ENCODE assay signal across 18 cellular contexts in genomic region chr2:171406044-171406443, GRCh38. TPM values are rescaled to one million over a fixed set of nuclear protein-coding genes. Genes with fewer than 3 reads are reported as not detected.
DNase-seq lines count a peak whose midpoint lies in the region; ATAC-seq, FAIRE-seq and TF ChIP-seq lines count a peak whose summit lies in the region.
"Had no signal": no experiment of that assay in that cellular context is flagged by ENCODE, and none has a peak within 500 bp of the region (broad histone marks: within the 10 kb centered on the region; RNA-seq: fewer than 3 reads in every experiment).

No MANE protein-coding gene starts in this region.

- in situ Hi-C loops in GM12878 (cut with MboI) = no loop called here

- SMC1A ChIA-PET in GM12878 (lab: Charles Lee; ENCODE audit: uncharacterized antibody, unreplicated experiment) = interaction anchor here (0.7 to 8.3 kb wide), 14 partner anchors 10 to 356 kb away, joined by 3 to 273 read pairs (median 10); no protein-coding TSS in a partner anchor

- DNase-seq in GM12878 (ENCODE audit: low read depth, low spot score) = no peak
- DNase-seq in activated T-cell treated with anti-CD3 and anti-CD28 coated beads, Interleukin-2, amount 50 U/mL, for 24 hours = no peak
- no peak for DNase-seq in NCI-H82 treated with DMSO at 0.1 percent for 48 hours (lab: John Stamatoyannopoulos, UW; ENCODE audit: unreplicated experiment)
- no peak for DNase-seq in effector memory CD4-positive, alpha-beta T cell
- DNase-seq in T-helper 2 cell treated with Interferon-gamma antibody and Interleukin-4, amounts not matched to agents 5 μg/mL and 100 μg/mL, for 36 hours (ENCODE audit: low spot score) = no peak
- DNase-seq: GDM1, NCI-H2107, Peyer's patch, psoas muscle, testis had no signal

- ATAC-seq in GM18867 (IDR thresholded peaks at IDR 0.05; ENCODE audit: unreplicated experiment) = peak; percentile 39
- ATAC-seq in GM21576 (IDR thresholded peaks at IDR 0.05; ENCODE audit: unreplicated experiment) = peak; percentile 57
- ATAC-seq in HG03159 (IDR thresholded peaks at IDR 0.05; ENCODE audit: unreplicated experiment) = peak; percentile 62
- ATAC-seq in GM12878 = peak; percentile 70
- ATAC-seq: psoas muscle had no signal

- no peak; the same call in 1 of the 2 replicates for TF ChIP-seq POLR2A in GM12878 (IDR thresholded peaks at IDR 0.05; ENCODE audit: low read depth, low read length)

- H3K79me2 ChIP-seq in GM12878 (ENCODE audit: control insufficient read depth, insufficient read depth, low read length) = peaks cover 72% of the 10 kb centered on the region

- H3K9me3 Mint-ChIP-seq in activated T-cell treated with anti-CD3 and anti-CD28 coated beads, Interleukin-2, amount 50 U/mL, for 24 hours = peaks cover 12% of the 10 kb centered on the region
- H3K9me3 Mint-ChIP-seq in T-helper 2 cell treated with Interferon-gamma antibody and Interleukin-4, amounts not matched to agents 5 μg/mL and 100 μg/mL, for 36 hours = peaks cover 13% of the 10 kb centered on the region

- no peak for TF ChIP-seq RAD21 in GM12878 (IDR thresholded peaks at IDR 0.05; ENCODE audit: insufficient read depth, low read depth, low read length)

- peaks cover 55% of the 10 kb centered on the region for H3K4me1 ChIP-seq in GM12878 (ENCODE audit: control insufficient read depth, insufficient read depth, low read length)
- H3K4me1 ChIP-seq in effector memory CD4-positive, alpha-beta T cell (ENCODE audit: control insufficient read depth, insufficient read depth, low read length, poor library complexity, severe bottlenecking) = no peaks in the 10 kb centered on the region
- H3K4me1 ChIP-seq: ascending aorta, Peyer's patch, psoas muscle, testis had no signal

- no TSS peak for BruUV-seq in GM12878 (replicated peaks; lab: Mats Ljungman, UMichigan)

- no peak overlapping the region for H3K4me3 Mint-ChIP-seq in activated T-cell treated with anti-CD3 and anti-CD28 coated beads, Interleukin-2, amount 50 U/mL, for 24 hours
- H3K4me3 Mint-ChIP-seq in T-helper 2 cell treated with Interferon-gamma antibody and Interleukin-4, amounts not matched to agents 5 μg/mL and 100 μg/mL, for 36 hours = no peak overlapping the region

- no peak overlapping the region for H3K27ac Mint-ChIP-seq in activated T-cell treated with anti-CD3 and anti-CD28 coated beads, Interleukin-2, amount 50 U/mL, for 24 hours
- H3K27ac Mint-ChIP-seq in T-helper 2 cell treated with Interferon-gamma antibody and Interleukin-4, amounts not matched to agents 5 μg/mL and 100 μg/mL, for 36 hours = no peak overlapping the region

- H3K4me3 ChIP-seq in GM12878 = no peak overlapping the region
- H3K4me3 ChIP-seq in effector memory CD4-positive, alpha-beta T cell (ENCODE audit: insufficient read depth, low read depth, low read length, poor library complexity, severe bottlenecking) = no peak overlapping the region
- H3K4me3 ChIP-seq: ascending aorta; BLaER1 treated with 17β-estradiol and CSF1 and Interleukin-3, amounts not matched to agents 10 nM and 100 nM; HAP-1; Peyer's patch; psoas muscle; testis had no signal

- peak overlapping the region; percentile 93 for H3K27ac ChIP-seq in GM12878 (ENCODE audit: control insufficient read depth, insufficient read depth)
- H3K27ac ChIP-seq in effector memory CD4-positive, alpha-beta T cell (ENCODE audit: insufficient read depth, low read length, poor library complexity, severe bottlenecking) = no peak overlapping the region
- H3K27ac ChIP-seq: ascending aorta; BLaER1 treated with 17β-estradiol and CSF1 and Interleukin-3, amounts not matched to agents 10 nM and 100 nM; Peyer's patch; psoas muscle; testis had no signal

- RAD21 ChIA-PET in GM12878 (lab: Charles Lee; ENCODE audit: unreplicated experiment) = interaction anchor here (0.9 to 7.0 kb wide), 8 partner anchors 11 to 82 kb away, joined by 3 to 208 read pairs (median 14); no protein-coding TSS in a partner anchor

- H3K27me3 ChIP-seq in GM12878 (replicated peaks in 1 of 2; ENCODE audit: control insufficient read depth in 2 of 2, insufficient read depth in 2 of 2, low read length in 1 of 2) = no peaks in the 10 kb centered on the region
- no peaks in the 10 kb centered on the region for H3K27me3 ChIP-seq in effector memory CD4-positive, alpha-beta T cell (replicated peaks; ENCODE audit: control insufficient read depth, insufficient read depth, low read length, poor library complexity, severe bottlenecking)
- H3K27me3 ChIP-seq: ascending aorta; BLaER1 treated with 17β-estradiol and CSF1 and Interleukin-3, amounts not matched to agents 10 nM and 100 nM; Peyer's patch; testis had no signal

- TF ChIP-seq CTCF in GM12878 (IDR thresholded peaks at IDR 0.05 in 2 of 3, conservative IDR thresholded peaks at IDR 0.05 in 1 of 3; ENCODE audit: control insufficient read depth in 2 of 3, extremely low read depth in 1 of 3, insufficient read depth in 1 of 3, low read depth in 3 of 3, low read length in 3 of 3) = no peak

- H4K20me1 ChIP-seq in GM12878 (ENCODE audit: control insufficient read depth, insufficient read depth) = no peaks in the 10 kb centered on the region

- peaks cover 30% of the 10 kb centered on the region for H3K36me3 Mint-ChIP-seq in activated T-cell treated with anti-CD3 and anti-CD28 coated beads, Interleukin-2, amount 50 U/mL, for 24 hours (ENCODE audit: low read depth)
- H3K36me3 Mint-ChIP-seq in T-helper 2 cell treated with Interferon-gamma antibody and Interleukin-4, amounts not matched to agents 5 μg/mL and 100 μg/mL, for 36 hours (ENCODE audit: low read depth) = peaks cover 21% of the 10 kb centered on the region

- peaks cover 25% of the 10 kb centered on the region for H3K9me3 ChIP-seq in GM12878 (replicated peaks; ENCODE audit: control insufficient read depth, insufficient read depth, low read length)
- H3K9me3 ChIP-seq in effector memory CD4-positive, alpha-beta T cell (ENCODE audit: control insufficient read depth, low read length) = no peaks in the 10 kb centered on the region
- H3K9me3 ChIP-seq: testis had no signal

- no peak overlapping the region; the same call in 1 of the 2 replicates for H2AFZ ChIP-seq in GM12878 (ENCODE audit: control insufficient read depth, low read depth, low read length)

- intact Hi-C loops in GM12878 (cut with micrococcal nuclease; ENCODE audit: unreplicated experiment) = loop anchor here (2.0 kb wide), 2 partner anchors 15 to 87 kb away; no protein-coding TSS in a partner anchor

- peak overlapping the region; percentile 86 for H3K4me2 ChIP-seq in GM12878 (ENCODE audit: control insufficient read depth, insufficient read depth)

- FAIRE-seq in GM12878 (lab: Jason Lieb, UNC) = no peak
- FAIRE-seq: endometrium, TTC549 had no signal

- peaks cover 47% of the 10 kb centered on the region for H3K4me1 Mint-ChIP-seq in activated T-cell treated with anti-CD3 and anti-CD28 coated beads, Interleukin-2, amount 50 U/mL, for 24 hours (ENCODE audit: low read depth)
- H3K4me1 Mint-ChIP-seq in T-helper 2 cell treated with Interferon-gamma antibody and Interleukin-4, amounts not matched to agents 5 μg/mL and 100 μg/mL, for 36 hours (ENCODE audit: low read depth) = peaks cover 50% of the 10 kb centered on the region

- H3K27me3 Mint-ChIP-seq in activated T-cell treated with anti-CD3 and anti-CD28 coated beads, Interleukin-2, amount 50 U/mL, for 24 hours = no peaks in the 10 kb centered on the region
- H3K27me3 Mint-ChIP-seq in T-helper 2 cell treated with Interferon-gamma antibody and Interleukin-4, amounts not matched to agents 5 μg/mL and 100 μg/mL, for 36 hours (ENCODE audit: low read depth) = no peaks in the 10 kb centered on the region

- H3K9ac ChIP-seq in GM12878 (ENCODE audit: control insufficient read depth, insufficient read depth, low read length) = no peak overlapping the region; the same call in 1 of the 2 replicates
- H3K9ac ChIP-seq: BLaER1 treated with 17β-estradiol and CSF1 and Interleukin-3, amounts not matched to agents 10 nM and 100 nM had no signal

- H3K36me3 ChIP-seq in GM12878 (ENCODE audit: control insufficient read depth in 2 of 2, insufficient read depth in 2 of 2, low read length in 1 of 2) = peaks cover 0 to 3% of the 10 kb centered on the region in 2 experiments; a peak in 3 of 4 replicates
- no peaks in the 10 kb centered on the region for H3K36me3 ChIP-seq in effector memory CD4-positive, alpha-beta T cell (ENCODE audit: control insufficient read depth, insufficient read depth, low read length)
- H3K36me3 ChIP-seq: HAP-1, Peyer's patch had no signal

- peak in 1 of 2 experiments; percentile 75; a peak in 2 of 4 replicates for TF ChIP-seq EP300 in GM12878 (IDR thresholded peaks at IDR 0.05; ENCODE audit: borderline replicate concordance in 1 of 2, control insufficient read depth in 1 of 2, low read depth in 2 of 2, low read length in 2 of 2)

- WGBS in GM12878 (ENCODE audit: insufficient coverage, insufficient replicate concordance, low lambda C conversion rate, missing lambda C conversion rate) = 33% methylated on average over 1 of the region's 1 CpG

- CTCF ChIA-PET in GM12878 (lab: Yijun Ruan, JAX) = interaction anchor here (0.8 to 6.3 kb wide), 12 partner anchors 10 to 319 kb away, joined by 3 to 29 read pairs (median 6); no protein-coding TSS in a partner anchor

- POLR2A ChIA-PET in GM12878 (lab: Charles Lee) = interaction anchor here (0.8 to 7.0 kb wide), 9 partner anchors 9 to 84 kb away, joined by 3 to 168 read pairs (median 5); no protein-coding TSS in a partner anchor

RNA-seq across cellular contexts. Expression of gene METTL8, which starts 27.7 kb away (rescaled TPM):
- total RNA-seq in GM12878 (2013; cell fraction: nucleolus; rRNA removed) = 116 and 122 TPM in 2 replicates
- 31.3 and 35.7 TPM in 2 replicates for total RNA-seq in GM12878 (2014; rRNA removed)
- total RNA-seq in GM12878 (2014; rRNA removed; fragmentation: Illumina TruSeq; extraction: Trizol) = 52.6 and 53.2 TPM in 2 replicates
- total RNA-seq in GM12878 (2021) = 49.3 and 49.8 TPM in 2 replicates
- polyA plus RNA-seq in GM12878 (2011; ENCODE audit: low read depth) = 15.4 TPM
- polyA plus RNA-seq in GM12878 (2011; rRNA removed) = 62.3 and 101 TPM in 2 replicates
- polyA plus RNA-seq in GM12878 (2011; cell fraction: cytosol; rRNA removed) = 15.3 and 19.1 TPM in 2 replicates
- 15.9 and 21.8 TPM in 2 replicates for polyA plus RNA-seq in GM12878 (2011; cell fraction: nucleus; rRNA removed)
- 27.1 and 47.0 TPM in 2 replicates for polyA plus RNA-seq in GM12878 (2012)
- polyA plus RNA-seq in GM12878 (2014; fragmentation: Illumina TruSeq; extraction: Trizol) = 56.2 and 65.7 TPM in 2 replicates
- 10 to 100 TPM; 34.9 to 42.5 TPM for polyA plus RNA-seq in GM12878 (2014; fragmentation: Nextera tagmentation; extraction: Ambion mirVana)
- polyA plus RNA-seq in GM12878 (2014; rRNA removed) = 30.3 and 30.8 TPM in 2 replicates
- polyA plus RNA-seq in GM12878 (2016; fragmentation: Nextera tagmentation; extraction: Ambion mirVana) = 10 to 100 TPM; 94.4 to 96.3 TPM
- polyA minus RNA-seq in GM12878 (2011; rRNA and poly(A)+ RNA removed) = 26.0 and 42.8 TPM in 2 replicates
- polyA minus RNA-seq in GM12878 (2011; cell fraction: cytosol; rRNA and poly(A)+ RNA removed) = 14.0 and 21.0 TPM in 2 replicates
- 15.1 and 26.8 TPM in 2 replicates for polyA minus RNA-seq in GM12878 (2011; cell fraction: nucleus; rRNA and poly(A)+ RNA removed)

RNA-seq across cellular contexts. Expression of gene DCAF17, which starts 28.0 kb away (rescaled TPM):
- total RNA-seq in GM12878 (2013; cell fraction: nucleolus; rRNA removed) = 94.6 and 99.0 TPM in 2 replicates
- total RNA-seq in GM12878 (2014; rRNA removed) (28.6 and 30.6 TPM in 2 replicates), GM12878 (2014; rRNA removed; fragmentation: Illumina TruSeq; extraction: Trizol) (26.2 and 27.1 TPM in 2 replicates), GM12878 (2021) (23.4 and 24.9 TPM in 2 replicates)
- polyA plus RNA-seq in GM12878 (2011; ENCODE audit: low read depth) = 6.5 TPM
- polyA plus RNA-seq in GM12878 (2011; rRNA removed) (32.9 and 43.0 TPM in 2 replicates), GM12878 (2014; fragmentation: Illumina TruSeq; extraction: Trizol) (26.7 and 31.8 TPM in 2 replicates), GM12878 (2014; fragmentation: Nextera tagmentation; extraction: Ambion mirVana) (1 to 10 TPM; 5.2 to 5.6 TPM), GM12878 (2014; rRNA removed) (15.3 and 16.4 TPM in 2 replicates), GM12878 (2016; fragmentation: Nextera tagmentation; extraction: Ambion mirVana) (10 to 100 TPM; 20.1 to 21.9 TPM)
- polyA plus RNA-seq in GM12878 (2011; cell fraction: cytosol; rRNA removed) = 10.3 and 11.3 TPM in 2 replicates
- polyA plus RNA-seq in GM12878 (2011; cell fraction: nucleus; rRNA removed) = 35.0 and 38.9 TPM in 2 replicates
- polyA plus RNA-seq in GM12878 (2012) = 11.2 and 13.9 TPM in 2 replicates
- 26.2 and 44.1 TPM in 2 replicates for polyA minus RNA-seq in GM12878 (2011; rRNA and poly(A)+ RNA removed)
- 13.6 and 16.9 TPM in 2 replicates for polyA minus RNA-seq in GM12878 (2011; cell fraction: cytosol; rRNA and poly(A)+ RNA removed)
- polyA minus RNA-seq in GM12878 (2011; cell fraction: nucleus; rRNA and poly(A)+ RNA removed) = 21.5 and 34.2 TPM in 2 replicates
